8 cellular contexts compared by ENCODE assay signal in genomic region chr2:43605079-43605655, GRCh38. TPM values are rescaled to one million over a fixed set of nuclear protein-coding genes. Genes with fewer than 3 reads are reported as not detected.
A peak's percentile ranks its signal among the peaks of the same experiment; 100 is the strongest.
DNase-seq lines count a peak whose midpoint lies in the region; ATAC-seq and TF ChIP-seq lines count a peak whose summit lies in the region.

No MANE protein-coding gene starts in this region.

- ATAC-seq in GM19023 (IDR thresholded peaks at IDR 0.05; ENCODE audit: unreplicated experiment) (no peak), GM21360 (IDR thresholded peaks at IDR 0.05; ENCODE audit: unreplicated experiment) (no peak)

- no peak overlapping the region for H3K4me3 Mint-ChIP-seq in osteocyte (ENCODE audit: unreplicated experiment)

- no peak overlapping the region for H3K27ac ChIP-seq in VCaP

- no peak overlapping the region for H3K27ac Mint-ChIP-seq in osteocyte (ENCODE audit: unreplicated experiment)

- DNase-seq in stimulated activated CD4-positive, alpha-beta T cell treated with anti-CD3 and anti-CD28 coated beads, Interleukin-12 subunit alpha, Interleukin-12 subunit beta, amount 100 ng/mL, for 4 hours = peak; percentile 15
- DNase-seq in stimulated activated CD4-positive, alpha-beta T cell treated with anti-CD3 and anti-CD28 coated beads, Interleukin-4, amount 100 ng/mL, for 4 hours = no peak
- DNase-seq in NCI-H146 treated with DMSO at 0.1 percent for 48 hours (lab: John Stamatoyannopoulos, UW; ENCODE audit: unreplicated experiment) (peak; percentile 35), fibroblast of peridontal ligament (ENCODE audit: extremely low read depth) (peak; percentile 65), osteocyte (ENCODE audit: extremely low spot score, unreplicated experiment) (no peak)

- peak; percentile 85 for TF ChIP-seq CTCF in VCaP (conservative IDR thresholded peaks at IDR 0.05)
- peak; percentile 78 for TF ChIP-seq CTCF in osteocyte (IDR thresholded peaks at IDR 0.05)

- no peaks in the 10 kb centered on the region for H3K36me3 Mint-ChIP-seq in osteocyte (ENCODE audit: unreplicated experiment)

- peaks cover 2% of the 10 kb centered on the region for H3K27me3 Mint-ChIP-seq in osteocyte (ENCODE audit: unreplicated experiment)

- H3K9me3 Mint-ChIP-seq in osteocyte (ENCODE audit: unreplicated experiment) = no peaks in the 10 kb centered on the region

- H3K4me1 Mint-ChIP-seq in osteocyte (ENCODE audit: unreplicated experiment) = no peaks in the 10 kb centered on the region

RNA-seq across cellular contexts. Expression of gene THADA, which starts 9.3 kb away (rescaled TPM):
- total RNA-seq in osteocyte = 28.3 and 32.1 TPM in 2 replicates

RNA-seq across cellular contexts. Expression of gene PLEKHH2, which starts 31.9 kb away (rescaled TPM):
- total RNA-seq in osteocyte = 17.4 and 19.6 TPM in 2 replicates

Comparison
In these comparisons a context has a peak if more than half of its experiments do, and no peak if none do; other contexts are left out.
1. DNase-seq: peak in stimulated activated CD4-positive, alpha-beta T cell treated with anti-CD3 and anti-CD28 coated beads, Interleukin-12 subunit alpha, Interleukin-12 subunit beta, amount 100 ng/mL, for 4 hours (single experiment), NCI-H146 treated with DMSO at 0.1 percent for 48 hours (single experiment) and fibroblast of peridontal ligament (single experiment); none in stimulated activated CD4-positive, alpha-beta T cell treated with anti-CD3 and anti-CD28 coated beads, Interleukin-4, amount 100 ng/mL, for 4 hours (0 of 2) and osteocyte (single experiment).